ENCODE assay signal across 29 cellular contexts in the genomic region with DNA sequence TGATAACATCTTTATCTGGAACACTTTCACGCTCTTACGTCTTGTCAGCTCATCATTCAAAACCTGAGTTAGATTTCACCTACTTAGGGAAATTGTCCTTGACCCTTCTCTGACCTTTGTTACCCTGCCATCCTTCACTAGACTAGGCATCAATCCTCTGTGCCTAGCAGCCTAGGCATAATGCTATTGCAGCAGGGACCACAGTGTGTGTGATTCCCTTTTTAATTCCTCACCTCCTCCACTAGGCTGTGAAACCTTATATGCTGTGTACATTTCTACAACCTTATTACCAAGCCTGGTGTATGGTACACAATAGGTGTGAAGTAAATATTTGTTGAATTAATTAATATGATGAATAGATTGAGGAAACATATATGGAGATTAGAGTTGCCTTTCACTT.
"Had no signal": no experiment of that assay in that cellular context is flagged by ENCODE, and none has a peak within 500 bp of the region (broad histone marks: within the 10 kb centered on the region; RNA-seq: fewer than 3 reads in every experiment).

No MANE protein-coding gene starts in this region.

- H3K27me3 ChIP-seq: ascending aorta, cardiac muscle cell, gastrocnemius medialis, left lung, stomach, thyroid gland, upper lobe of right lung had no signal

- H3K27ac ChIP-seq: ascending aorta, cardiac muscle cell, coronary artery, dorsolateral prefrontal cortex, left lung, stomach, thyroid gland, upper lobe of right lung, WERI-Rb-1 had no signal

- H3K9me3 ChIP-seq: ascending aorta, gastrocnemius medialis, left lung, stomach, thyroid gland, upper lobe of right lung had no signal

- H3K4me3 ChIP-seq: ascending aorta, cardiac muscle cell, coronary artery, dorsolateral prefrontal cortex, gastrocnemius medialis, left lung, lung, stomach, thyroid gland, upper lobe of right lung had no signal

- DNase-seq: activated CD4-positive, alpha-beta memory T cell treated with anti-CD3 and anti-CD28 coated beads for 36 hours; activated CD4-positive, alpha-beta T cell treated with anti-CD3 and anti-CD28 coated beads, Interleukin-2, amount 10 ng/mL, durations not matched to agents 24 days and 14 days; activated CD4-positive, CD25-positive, alpha-beta regulatory T cell treated with anti-CD3 and anti-CD28 coated beads, Interleukin-2, amount 50 U/mL, for 72 hours; activated CD8-positive, alpha-beta memory T cell treated with anti-CD3 and anti-CD28 coated beads, Interleukin-2, amount 50 U/mL, for 4 hours; activated gamma-delta T cell; activated naive CD4-positive, alpha-beta T cell treated with anti-CD3 and anti-CD28 coated beads, Interleukin-2, amount 10 ng/mL, durations not matched to agents 7 days and 5 days; activated naive CD8-positive, alpha-beta T cell treated with anti-CD3 and anti-CD28 coated beads, Interleukin-2, amount 10 ng/mL, durations not matched to agents 7 days and 5 days; activated T-cell treated with anti-CD3 and anti-CD28 coated beads, Interleukin-2, amount 50 U/mL, for 24 hours; dorsolateral prefrontal cortex; effector memory CD4-positive, alpha-beta T cell; erythroblast; gastrocnemius medialis; glutamatergic neuron; left lung; mesendoderm; natural killer cell; posterior cingulate gyrus; right cardiac atrium; stimulated activated CD4-positive, alpha-beta T cell treated with anti-CD3 and anti-CD28 coated beads, Interleukin-15, amount 100 ng/mL, for 24 hours; stimulated activated CD4-positive, alpha-beta T cell treated with anti-CD3 and anti-CD28 coated beads, Interleukin-2, amount 100 ng/mL, for 24 hours; stimulated activated naive B cell treated with anti-CD40 and anti-IgM and Interleukin-4, amounts not matched to agents 10 μg/mL and 1 μg/mL and 100 μg/mL, for 72 hours; stomach; thyroid gland; upper lobe of right lung; WERI-Rb-1 had no signal

- ATAC-seq: natural killer cell; right cardiac atrium; stimulated activated naive B cell treated with anti-CD40 and anti-IgM and Interleukin-4, amounts not matched to agents 10 μg/mL and 1 μg/mL and 100 μg/mL, for 72 hours; upper lobe of right lung had no signal

- H3K4me1 ChIP-seq: ascending aorta, left lung, stomach, thyroid gland, upper lobe of right lung had no signal

- H3K36me3 ChIP-seq: ascending aorta, cardiac muscle cell, gastrocnemius medialis, left lung, stomach, thyroid gland, upper lobe of right lung, WERI-Rb-1 had no signal
